Comparison of ENCODE assay signal across 8 cellular contexts in the genomic region with DNA sequence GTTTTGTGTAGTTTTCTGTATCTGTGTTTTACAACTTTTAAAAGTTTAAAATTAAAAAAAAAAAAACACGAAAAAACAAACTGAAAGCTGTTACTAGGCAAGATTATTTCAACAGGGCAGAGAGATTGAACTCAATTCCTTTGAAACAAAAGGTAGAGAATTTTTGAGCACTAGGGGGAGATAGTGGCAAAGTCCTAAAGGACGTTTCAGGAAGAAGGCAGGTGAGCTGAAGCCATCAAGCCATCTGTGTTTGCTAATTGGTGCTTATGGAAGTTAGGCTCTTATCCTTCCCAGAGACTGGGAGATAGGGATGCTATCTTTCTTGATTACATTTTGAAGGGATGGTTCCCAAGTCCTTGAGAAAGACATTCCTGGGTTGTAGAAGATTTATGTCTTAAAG.
A peak's percentile ranks its signal among the peaks of the same experiment; 100 is the strongest.
DNase-seq lines count a peak whose midpoint lies in the region; ATAC-seq, FAIRE-seq and TF ChIP-seq lines count a peak whose summit lies in the region.

No MANE protein-coding gene starts in this region.

- H3K27me3 ChIP-seq in dorsolateral prefrontal cortex, result peaks cover 0 to 30% (median 4%) of the 10 kb centered on the region in 45 donors
- H3K27me3 ChIP-seq in suprapubic skin, result peaks cover 10% of the 10 kb centered on the region

- peak in 30 of 56 donors; percentile 10 to 47 (median 24) for TF ChIP-seq CTCF in dorsolateral prefrontal cortex (IDR thresholded peaks at IDR 0.05 in 54 of 56, conservative IDR thresholded peaks at IDR 0.05 in 2 of 56; ENCODE audit: low read depth in 1 of 56, partially characterized antibody in 56 of 56)
- no peak for TF ChIP-seq CTCF in lower leg skin (IDR thresholded peaks at IDR 0.05)
- TF ChIP-seq CTCF in suprapubic skin (IDR thresholded peaks at IDR 0.05), result no peak

- no peaks in the 10 kb centered on the region for H3K4me1 ChIP-seq in suprapubic skin

- H3K4me3 ChIP-seq in dorsolateral prefrontal cortex (no peak overlapping the region), lower leg skin (ENCODE audit: low read depth, poor library complexity, severe bottlenecking) (no peak overlapping the region), suprapubic skin (no peak overlapping the region)

- FAIRE-seq in A204.1 (lab: Jason Lieb, UNC), result peak; percentile 60

- 16 to 19% methylated on average over 2 of the region's 2 CpGs for WGBS in lower leg skin, 2 donors
- 24% methylated on average over 2 of the region's 2 CpGs for WGBS in suprapubic skin

- TF ChIP-seq POLR2A in lower leg skin (IDR thresholded peaks at IDR 0.05), result no peak
- TF ChIP-seq POLR2A in suprapubic skin (IDR thresholded peaks at IDR 0.05), result no peak

- H3K36me3 ChIP-seq in suprapubic skin, result no peaks in the 10 kb centered on the region

- H3K9me3 ChIP-seq in suprapubic skin, result no peaks in the 10 kb centered on the region

- TF ChIP-seq EP300 in suprapubic skin (IDR thresholded peaks at IDR 0.05), result no peak

- intact Hi-C loops in dorsolateral prefrontal cortex (cut with DNase I), result no loop called here
- intact Hi-C loops in lower leg skin (cut with DNase I; ENCODE audit: low total_unique reads), result no loop called here
- intact Hi-C loops in sciatic nerve (cut with DNase I), result no loop called here

- H3K27ac ChIP-seq in dorsolateral prefrontal cortex (no peak overlapping the region), suprapubic skin (no peak overlapping the region)

- DNase-seq in NCI-H510A (lab: John Stamatoyannopoulos, UW) (peak; percentile 49), dorsolateral prefrontal cortex (no peak), lower leg skin (ENCODE audit: low spot score in 2 of 2) (no peak), Ammon's horn (ENCODE audit: low spot score) (no peak), suprapubic skin (ENCODE audit: low spot score in 2 of 2) (no peak), sciatic nerve (ENCODE audit: low spot score) (no peak)

- peak; percentile 53 for ATAC-seq in GM21526 (IDR thresholded peaks at IDR 0.05; ENCODE audit: low FRiP score, unreplicated experiment)
- no peak for ATAC-seq in sciatic nerve

Comparison
In these comparisons a context has a peak if more than half of its experiments do, and no peak if none do; other contexts are left out.
1. CTCF ChIP-seq: peak in dorsolateral prefrontal cortex (30 of 56); none in lower leg skin (0 of 3) and suprapubic skin (0 of 2).